ENCODE assay signal across 22 cellular contexts in genomic region chr13:28466151-28466550, GRCh38. TPM values are rescaled to one million over a fixed set of nuclear protein-coding genes. Genes with fewer than 3 reads are reported as not detected.
"Had no signal": no experiment of that assay in that cellular context is flagged by ENCODE, and none has a peak within 500 bp of the region (broad histone marks: within the 10 kb centered on the region; RNA-seq: fewer than 3 reads in every experiment).

No MANE protein-coding gene starts in this region.

- FAIRE-seq: endometrium, keratinocyte, urothelium cell line had no signal

- H3K4me3 Mint-ChIP-seq: immature natural killer cell; naive thymus-derived CD8-positive, alpha-beta T cell; type B pancreatic cell had no signal

- H3K4me3 ChIP-seq: esophagus squamous epithelium, gastroesophageal sphincter, lung, suprapubic skin, thyroid gland had no signal

- H3K36me3 Mint-ChIP-seq: immature natural killer cell, type B pancreatic cell had no signal

- H3K9me3 Mint-ChIP-seq: immature natural killer cell; naive thymus-derived CD8-positive, alpha-beta T cell; type B pancreatic cell had no signal

- DNase-seq: cortex of kidney; effector memory CD4-positive, alpha-beta T cell; esophagus squamous epithelium; immature natural killer cell; left cardiac atrium; left ventricle myocardium superior; mesendoderm; naive thymus-derived CD8-positive, alpha-beta T cell; stimulated activated CD4-positive, alpha-beta T cell treated with anti-CD3 and anti-CD28 coated beads, Interleukin-12 subunit alpha, Interleukin-12 subunit beta, amount 100 ng/mL, for 4 hours; stimulated activated naive CD8-positive, alpha-beta T cell treated with anti-CD3 and anti-CD28 coated beads, Interleukin-15, Interleukin-2, amounts not matched to agents 100 U/mL and 50 U/mL, for 24 hours; thyroid gland had no signal

- H3K4me1 Mint-ChIP-seq: immature natural killer cell had no signal

- H3K9me3 ChIP-seq: esophagus squamous epithelium, gastroesophageal sphincter, neutrophil, suprapubic skin, thyroid gland had no signal

- H3K27ac ChIP-seq: esophagus squamous epithelium, gastroesophageal sphincter, suprapubic skin, thyroid gland had no signal

- ATAC-seq: gastroesophageal sphincter; left cardiac atrium; left ventricle myocardium superior; naive thymus-derived CD8-positive, alpha-beta T cell; sciatic nerve; stimulated activated naive CD8-positive, alpha-beta T cell treated with anti-CD3 and anti-CD28 coated beads, Interleukin-15, Interleukin-2, amounts not matched to agents 100 U/mL and 50 U/mL, for 24 hours had no signal

- H3K27me3 ChIP-seq: thyroid gland had no signal

- H3K4me1 ChIP-seq: esophagus squamous epithelium, gastroesophageal sphincter, suprapubic skin, thyroid gland had no signal

- H3K27ac Mint-ChIP-seq: immature natural killer cell; naive thymus-derived CD8-positive, alpha-beta T cell; type B pancreatic cell had no signal

- H3K36me3 ChIP-seq: esophagus squamous epithelium, gastroesophageal sphincter, neutrophil, suprapubic skin, thyroid gland had no signal

RNA-seq across cellular contexts. Expression of gene FLT1, which starts 28.8 kb away (rescaled TPM):
- total RNA-seq: osteoblast had no signal
- polyA plus RNA-seq: immature natural killer cell, neural cell had no signal
